7 cellular contexts compared by ENCODE assay signal in the genomic region with DNA sequence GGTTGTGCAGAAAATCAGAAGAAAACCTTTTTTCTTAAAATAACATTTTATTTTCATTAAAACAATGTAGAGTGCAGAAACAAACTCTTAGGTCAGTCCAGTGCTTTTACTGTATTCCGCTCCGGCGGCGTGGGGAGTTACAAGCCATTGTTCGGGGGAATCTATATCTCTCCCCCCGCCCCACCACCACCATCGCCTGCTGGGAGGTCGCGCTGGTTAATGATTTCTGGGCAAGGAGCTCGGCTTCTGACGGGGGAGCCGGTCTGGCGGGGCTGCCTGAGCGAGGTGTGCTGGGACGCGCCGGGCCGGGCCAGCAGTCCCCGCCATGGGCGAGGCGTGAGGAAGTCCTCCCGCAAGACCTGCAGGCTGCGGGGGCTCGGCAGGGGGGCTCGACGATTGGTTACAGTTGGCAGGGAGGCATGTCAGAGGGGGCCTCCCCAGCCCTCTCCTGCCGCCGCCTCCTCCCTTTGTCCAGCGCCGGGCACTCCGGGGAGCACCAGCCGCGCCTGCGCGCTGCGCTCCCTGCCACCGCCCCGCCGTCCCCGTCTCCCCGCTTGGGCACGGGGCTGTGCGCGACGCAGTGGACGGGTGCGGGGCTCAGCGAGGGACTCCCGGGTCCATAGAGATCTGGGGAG. TPM values are rescaled to one million over a fixed set of nuclear protein-coding genes. Genes with fewer than 3 reads are reported as not detected.
DNase-seq lines count a peak whose midpoint lies in the region; ATAC-seq and TF ChIP-seq lines count a peak whose summit lies in the region.

No MANE protein-coding gene starts in this region.

- ATAC-seq in right cardiac atrium (peak; percentile 81 to 84), GM18867 (IDR thresholded peaks at IDR 0.05; ENCODE audit: unreplicated experiment) (no peak)

- H3K27ac ChIP-seq in HUES64 (ENCODE audit: low read depth, low read length) (peak overlapping the region; percentile 90), ascending aorta (peak overlapping the region; percentile 100), right cardiac atrium (ENCODE audit: low read length) (peak overlapping the region; percentile 88)

- DNase-seq in GM12865 (ENCODE audit: low read depth) (peak; percentile 6), SK-N-DZ (ENCODE audit: low spot score) (peak; percentile 52), ascending aorta (ENCODE audit: low spot score in 2 of 2) (peak in 1 of 2 donors; percentile 85), right cardiac atrium (peak; percentile 80 to 93 (median 91)), posterior cingulate gyrus (peak; percentile 50 to 94 (median 59))

- intact Hi-C loops in ascending aorta (cut with DNase I) (loop anchor here (2.0 to 10.0 kb wide), 7 partner anchors 126 to 1209 kb away; partner anchors contain the start of genes ATP2B1, CEP290, POC1B and TMTC3), right cardiac atrium (cut with DNase I) (loop anchor here in 3 of 4 donors (2.0 to 10.0 kb wide), 6 partner anchors 99 to 301 kb away; partner anchors contain the start of genes GALNT4 (in 1 of the 3) and POC1B (in 1 of the 3)), posterior cingulate gyrus (cut with DNase I) (loop anchor here (5.0 to 10.0 kb wide), 2 partner anchors 109 to 299 kb away; no protein-coding TSS in a partner anchor)

- H3K9me3 ChIP-seq in HUES64 (ENCODE audit: insufficient read depth, low read depth, low read length) (no peaks in the 10 kb centered on the region), ascending aorta (no peaks in the 10 kb centered on the region), right cardiac atrium (ENCODE audit: control insufficient read depth, low read length) (no peaks in the 10 kb centered on the region)

- H3K4me3 ChIP-seq in GM12865 (ENCODE audit: low read depth, low read length) (peak overlapping the region; percentile 49), HUES64 (ENCODE audit: low read length) (peak overlapping the region; percentile 69), ascending aorta (peak overlapping the region; percentile 84 to 98), right cardiac atrium (ENCODE audit: low read length) (peak overlapping the region; percentile 60)

- peaks cover 49% of the 10 kb centered on the region for H3K4me1 ChIP-seq in HUES64 (ENCODE audit: insufficient read depth, low read length)
- peaks cover 9 to 17% of the 10 kb centered on the region in 2 donors for H3K4me1 ChIP-seq in ascending aorta
- peaks cover 3% of the 10 kb centered on the region for H3K4me1 ChIP-seq in right cardiac atrium (ENCODE audit: control insufficient read depth, insufficient read depth, low read length)

- H3K36me3 ChIP-seq in HUES64 (ENCODE audit: insufficient read depth, low read length) (peaks cover 26% of the 10 kb centered on the region), ascending aorta (peaks cover 0 to 10% of the 10 kb centered on the region in 2 donors)

- under 1% methylated on average over 49 of the region's 49 CpGs for WGBS in HUES64
- under 1% methylated on average over 49 of the region's 49 CpGs for WGBS in right cardiac atrium

- peak overlapping the region; percentile 83 for H3K9ac ChIP-seq in HUES64 (ENCODE audit: low read depth, low read length)

- TF ChIP-seq CTCF in GM12865 (IDR thresholded peaks at IDR 0.05; ENCODE audit: insufficient read depth, low read depth, low read length, missing control alignments) (no peak), ascending aorta (IDR thresholded peaks at IDR 0.05) (no peak)

- peaks cover 68% of the 10 kb centered on the region for H3K27me3 ChIP-seq in HUES64 (ENCODE audit: insufficient read depth, low read length)
- H3K27me3 ChIP-seq in ascending aorta: no peaks in the 10 kb centered on the region
- H3K27me3 ChIP-seq in right cardiac atrium (ENCODE audit: control insufficient read depth, insufficient read depth): no peaks in the 10 kb centered on the region

RNA-seq across cellular contexts. Expression of gene DUSP6, which starts 1.0 kb away (rescaled TPM):
- polyA plus RNA-seq in HUES64 (2013, experiment 1 of 2): 124 TPM
- 138 TPM for polyA plus RNA-seq in HUES64 (2013, experiment 2 of 2)
- polyA plus RNA-seq in SK-N-DZ (2014; cell fraction: cytosol; rRNA removed): 0.02 and 0.35 TPM in 2 replicates
- 0.67 and 1.4 TPM in 2 replicates for polyA plus RNA-seq in SK-N-DZ (2014; cell fraction: nucleus; rRNA removed)
- total RNA-seq in ascending aorta (370 TPM), right cardiac atrium (10 to 100 TPM; 18.6 to 27.8 (median 24.1) TPM)
- polyA plus RNA-seq in right cardiac atrium: 18.5 TPM

Comparison
In these comparisons a context has a peak if more than half of its experiments do, and no peak if none do; other contexts are left out.
1. RNA of gene DUSP6, which starts 1.0 kb away (total RNA-seq): 370 TPM in ascending aorta (single experiment); 18.6 to 27.8 TPM in right cardiac atrium; every median in the first group is over 10 times any median in the second.
2. Peak in every context shown above with its lines, with median percentiles within 50 percentile points of each other: H3K4me3 ChIP-seq and H3K27ac ChIP-seq.